ENCODE assay signal across 9 cellular contexts in genomic region chr2:136131961-136132839, GRCh38. TPM values are rescaled to one million over a fixed set of nuclear protein-coding genes. Genes with fewer than 3 reads are reported as not detected.
A peak's percentile ranks its signal among the peaks of the same experiment; 100 is the strongest.
DNase-seq lines count a peak whose midpoint lies in the region; ATAC-seq and TF ChIP-seq lines count a peak whose summit lies in the region.
"Had no signal": no experiment of that assay in that cellular context is flagged by ENCODE, and none has a peak within 500 bp of the region (broad histone marks: within the 10 kb centered on the region; RNA-seq: fewer than 3 reads in every experiment).

No MANE protein-coding gene starts in this region.

- H3K4me3 ChIP-seq in ascending aorta (no peak overlapping the region), thymus (ENCODE audit: low read length) (peak overlapping the region; percentile 57)

- no peak overlapping the region for H3K4me3 Mint-ChIP-seq in WTC11

- H3K4me1 ChIP-seq in ascending aorta (no peaks in the 10 kb centered on the region), thymus (ENCODE audit: control insufficient read depth, insufficient read depth, low read length) (peaks cover 68% of the 10 kb centered on the region)

- H3K36me3 Mint-ChIP-seq in WTC11 = no peaks in the 10 kb centered on the region

- no peaks in the 10 kb centered on the region for H3K27me3 Mint-ChIP-seq in WTC11 (ENCODE audit: low read depth)

- H3K9me3 Mint-ChIP-seq in WTC11 = no peaks in the 10 kb centered on the region

- no peak overlapping the region for H3K27ac Mint-ChIP-seq in WTC11

- CTCF ChIA-PET in WTC11 (lab: Charles Lee) = no interaction called here

- peak; percentile 41 for DNase-seq in RPMI8226
- peak; percentile 19 to 66 for DNase-seq in ascending aorta (ENCODE audit: low spot score in 2 of 2)
- no peak for DNase-seq in NCI-H2196 treated with DMSO at 0.1 percent for 48 hours (lab: John Stamatoyannopoulos, UW; ENCODE audit: unreplicated experiment)
- no peak for DNase-seq in foreskin melanocyte
- no peak for DNase-seq in WTC11 (ENCODE audit: low spot score)

- TF ChIP-seq CTCF in ascending aorta (IDR thresholded peaks at IDR 0.05) (no peak), WTC11 (IDR thresholded peaks at IDR 0.05) (no peak)

- peaks cover 9% of the 10 kb centered on the region for H3K4me1 Mint-ChIP-seq in WTC11

- H3K27me3 ChIP-seq in ascending aorta (no peaks in the 10 kb centered on the region), thymus (ENCODE audit: control insufficient read depth, insufficient read depth) (no peaks in the 10 kb centered on the region)

- H3K27ac ChIP-seq in ascending aorta (no peak overlapping the region), thymus (ENCODE audit: low read depth) (peak overlapping the region; percentile 99)

- H3K36me3 ChIP-seq in ascending aorta (no peaks in the 10 kb centered on the region), thymus (ENCODE audit: control insufficient read depth, insufficient read depth) (no peaks in the 10 kb centered on the region)

- ATAC-seq in GM18873 (IDR thresholded peaks at IDR 0.05; ENCODE audit: low FRiP score, unreplicated experiment) = peak; percentile 60
- peak; percentile 80 for ATAC-seq in HG02852 (IDR thresholded peaks at IDR 0.05; ENCODE audit: unreplicated experiment)
- ATAC-seq in WTC11 = no peak

- no peaks in the 10 kb centered on the region for H3K9me3 ChIP-seq in ascending aorta
- H3K9me3 ChIP-seq in thymus (ENCODE audit: control insufficient read depth) = no peaks in the 10 kb centered on the region

- POLR2A ChIA-PET in WTC11 (lab: Charles Lee) = no interaction called here

- 21% methylated on average over 16 of the region's 16 CpGs for WGBS in thymus

- intact Hi-C loops in ascending aorta (cut with DNase I) = no loop called here

TF ChIP-seq in WTC11, 78 proteins besides CTCF, POLR2A, EP300 and RAD21:
- TF ChIP-seq NR3C1 (CRISPR knock-in tag; conservative IDR thresholded peaks at IDR 0.05; ENCODE audit: low read depth) (no peak), PRRX2 (CRISPR knock-in tag; IDR thresholded peaks at IDR 0.05) (no peak), USF1 (CRISPR knock-in tag; IDR thresholded peaks at IDR 0.05) (no peak), ERG (CRISPR knock-in tag; IDR thresholded peaks at IDR 0.05) (no peak), ATF6 (CRISPR knock-in tag; IDR thresholded peaks at IDR 0.05) (no peak), ZNF263 (CRISPR knock-in tag; IDR thresholded peaks at IDR 0.05; ENCODE audit: low read depth) (no peak), ZBTB21 (CRISPR knock-in tag; IDR thresholded peaks at IDR 0.05; ENCODE audit: borderline replicate concordance) (no peak), ZNF232 (CRISPR knock-in tag; IDR thresholded peaks at IDR 0.05) (no peak), ATF1 (CRISPR knock-in tag; IDR thresholded peaks at IDR 0.05) (no peak), NFYB (CRISPR knock-in tag; conservative IDR thresholded peaks at IDR 0.05; ENCODE audit: low read depth) (no peak), TCF7 (CRISPR knock-in tag; IDR thresholded peaks at IDR 0.05; ENCODE audit: low read depth) (no peak)

RNA-seq across cellular contexts. Expression of gene CXCR4, which starts 14.3 kb away (rescaled TPM):
- total RNA-seq in ascending aorta (15.5 TPM), WTC11 (2021) (1.3 to 2.1 TPM (median 1.9 TPM) in 3 replicates)
- polyA plus RNA-seq in thymus = 942 TPM
- total RNA-seq: RPMI7951 had no signal

Comparison
In these comparisons a context has a peak if more than half of its experiments do, and no peak if none do; other contexts are left out.
1. DNase-seq: peak in RPMI8226 (single experiment) and ascending aorta (2 of 2); none in NCI-H2196 treated with DMSO at 0.1 percent for 48 hours (single experiment), foreskin melanocyte (single experiment) and WTC11 (single experiment).